ENCODE assay signal across 15 cellular contexts in the genomic region with DNA sequence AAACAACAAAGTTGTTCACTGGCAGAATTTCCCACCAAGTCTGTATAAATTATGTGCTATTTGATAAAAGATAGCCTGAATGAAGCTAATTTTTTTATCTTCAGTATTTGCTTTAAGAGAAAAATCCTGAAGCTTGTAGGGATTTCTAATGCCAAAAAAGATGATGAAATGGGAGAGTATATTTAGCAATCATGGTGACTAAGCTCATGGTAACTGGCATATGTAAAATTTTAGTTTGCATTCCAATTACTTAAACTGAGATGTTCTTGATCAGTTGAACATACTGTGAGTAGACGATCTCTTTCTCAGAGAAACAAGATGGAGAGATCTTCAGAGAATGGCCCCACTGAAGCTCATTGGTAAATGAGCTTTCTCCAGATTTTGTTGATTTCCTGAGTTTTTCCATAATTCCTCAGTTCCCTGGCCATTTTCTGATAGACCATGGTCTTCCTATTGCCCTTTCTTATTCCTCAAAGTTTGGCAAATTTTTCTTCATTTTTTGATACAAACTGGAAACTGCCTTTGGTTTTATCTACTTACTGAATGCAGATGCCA.
DNase-seq lines count a peak whose midpoint lies in the region; ATAC-seq and TF ChIP-seq lines count a peak whose summit lies in the region.
"Had no signal": no experiment of that assay in that cellular context is flagged by ENCODE, and none has a peak within 500 bp of the region (broad histone marks: within the 10 kb centered on the region; RNA-seq: fewer than 3 reads in every experiment).

No MANE protein-coding gene starts in this region.

- H3K9me2 ChIP-seq in SK-N-SH, result no peaks in the 10 kb centered on the region

- peak overlapping the region in 1 of 2 experiments; percentile 78; a peak in 2 of 4 replicates for H3K27ac ChIP-seq in SK-N-SH (ENCODE audit: low read depth in 2 of 2, low read length in 1 of 2)
- H3K27ac ChIP-seq: thyroid gland had no signal

- POLR2A ChIA-PET in SK-N-SH (lab: Yijun Ruan, JAX), result no interaction called here

- no peaks in the 10 kb centered on the region for H3K27me3 ChIP-seq in SK-N-SH (ENCODE audit: insufficient read depth)
- H3K27me3 ChIP-seq: thyroid gland had no signal

- DNase-seq in SK-N-SH (no peak), NOMO-1 treated with dmso at 0.1 percent for 144 hours (lab: John Stamatoyannopoulos, UW; ENCODE audit: unreplicated experiment) (peak; percentile 19), superior temporal gyrus (ENCODE audit: extremely low spot score) (peak; percentile 36), NCI-H2029 treated with DMSO at 0.1 percent for 48 hours (lab: John Stamatoyannopoulos, UW) (no peak), NCI-H446 (lab: John Stamatoyannopoulos, UW) (no peak), Right ventricle myocardium inferior (ENCODE audit: missing footprints) (no peak)
- DNase-seq: 8988T; activated CD4-positive, CD25-positive, alpha-beta regulatory T cell; NCI-H1048; NCI-H345; right cardiac atrium; SHP77; thyroid gland had no signal

- H3K4me1 ChIP-seq in SK-N-SH (ENCODE audit: control insufficient read depth in 1 of 2, insufficient read depth in 2 of 2, low read depth in 1 of 2, low read length in 1 of 2), result peaks cover 0 to 16% of the 10 kb centered on the region in 2 experiments; a peak in 1 of 4 replicates
- H3K4me1 ChIP-seq: thyroid gland had no signal

- no peaks in the 10 kb centered on the region for H3K9me3 ChIP-seq in SK-N-SH
- H3K9me3 ChIP-seq: thyroid gland had no signal

- no peak overlapping the region for H3K4me3 ChIP-seq in SK-N-SH (ENCODE audit: low read depth in 2 of 2, low read length in 1 of 2)
- H3K4me3 ChIP-seq: thyroid gland had no signal

- H4K20me1 ChIP-seq in SK-N-SH (ENCODE audit: insufficient read depth), result no peaks in the 10 kb centered on the region

- peak overlapping the region; percentile 35; the same call in 1 of the 2 replicates for H3K4me2 ChIP-seq in SK-N-SH

- CTCF ChIA-PET in SK-N-SH (lab: Yijun Ruan, JAX), result interaction anchor here (0.7 to 4.2 kb wide), 5 partner anchors 13 to 125 kb away, joined by 3 to 16 read pairs (median 3); no protein-coding TSS in a partner anchor

- peaks cover 0 to 13% of the 10 kb centered on the region in 2 experiments for H3K36me3 ChIP-seq in SK-N-SH (replicated peaks in 1 of 2; ENCODE audit: control insufficient read depth in 1 of 2, insufficient read depth in 2 of 2, low read length in 1 of 2)
- H3K36me3 ChIP-seq: thyroid gland had no signal

- peaks cover 35% of the 10 kb centered on the region; the same call in 1 of the 2 replicates for H3K79me2 ChIP-seq in SK-N-SH (ENCODE audit: insufficient read depth)

- intact Hi-C loops in Right ventricle myocardium inferior (cut with DNase I), result no loop called here

- H2AFZ ChIP-seq in SK-N-SH (ENCODE audit: low read depth), result peak overlapping the region; percentile 67; the same call in 1 of the 2 replicates

- TF ChIP-seq EP300 in SK-N-SH (IDR thresholded peaks at IDR 0.05; ENCODE audit: borderline replicate concordance in 1 of 2, low read depth in 1 of 2, low read length in 1 of 2), result no peak

- no peak for TF ChIP-seq RAD21 in SK-N-SH (IDR thresholded peaks at IDR 0.05; ENCODE audit: low read length)

- no peak for TF ChIP-seq CTCF in SK-N-SH (IDR thresholded peaks at IDR 0.05)

- ATAC-seq in SK-N-SH treated with all-trans-retinoic acid at 6 μM for 48 hours, result no peak
- ATAC-seq in esophagus mucosa, result peak; percentile 65
- ATAC-seq in Right ventricle myocardium inferior, result no peak
- ATAC-seq: right cardiac atrium had no signal

- peaks cover 10% of the 10 kb centered on the region for H3F3A ChIP-seq in SK-N-SH (replicated peaks; ENCODE audit: insufficient read depth)

- WGBS in SK-N-SH (ENCODE audit: low lambda C conversion rate), result 59% methylated on average over 1 of the region's 1 CpG

- H3K9ac ChIP-seq in SK-N-SH, result peak overlapping the region; percentile 34; the same call in 1 of the 2 replicates

TF ChIP-seq in SK-N-SH, 30 proteins besides CTCF, POLR2A, EP300 and RAD21 (continues in another document):
- TF ChIP-seq RCOR1 (IDR thresholded peaks at IDR 0.05; ENCODE audit: low read length) (no peak), ELF1 (IDR thresholded peaks at IDR 0.05) (no peak), FOXM1 (IDR thresholded peaks at IDR 0.05; ENCODE audit: low read depth) (no peak), MXI1 (IDR thresholded peaks at IDR 0.05; ENCODE audit: low read depth, low read length) (no peak), GABPA (IDR thresholded peaks at IDR 0.05; ENCODE audit: low read depth) (no peak), TEAD4 (IDR thresholded peaks at IDR 0.05; ENCODE audit: borderline replicate concordance, insufficient read depth) (no peak), SMC3 (IDR thresholded peaks at IDR 0.05; ENCODE audit: low read depth, low read length) (no peak), TCF12 (IDR thresholded peaks at IDR 0.05) (no peak), YY1 (IDR thresholded peaks at IDR 0.05; ENCODE audit: low read depth) (no peak), REST (IDR thresholded peaks at IDR 0.05; ENCODE audit: low read depth, low read length) (no peak), EZH2phosphoT487 (IDR thresholded peaks at IDR 0.05; ENCODE audit: borderline replicate concordance, low read depth) (no peak), MEF2A (IDR thresholded peaks at IDR 0.05; ENCODE audit: borderline replicate concordance, low read depth) (0 out of 2 replicates have a peak, but pooled peaks have one; percentile 36), POLR2AphosphoS5 (IDR thresholded peaks at IDR 0.05; ENCODE audit: low read depth, low read length) (no peak)

TF ChIP-seq in SK-N-SH treated with all-trans-retinoic acid at 6 μM for 48 hours, 23 proteins besides CTCF, POLR2A, EP300 and RAD21:
- TF ChIP-seq OSR1 (CRISPR knock-in tag; IDR thresholded peaks at IDR 0.05), result no peak
- TF ChIP-seq POU6F1 (CRISPR knock-in tag; IDR thresholded peaks at IDR 0.05; ENCODE audit: borderline replicate concordance, low read depth), result no peak
- no peak for TF ChIP-seq ARNTL (CRISPR knock-in tag; IDR thresholded peaks at IDR 0.05; ENCODE audit: borderline replicate concordance, low read depth)
- TF ChIP-seq ZFP30 (CRISPR knock-in tag; IDR thresholded peaks at IDR 0.05), result no peak
- no peak for TF ChIP-seq CSDC2 (CRISPR knock-in tag; IDR thresholded peaks at IDR 0.05)
- TF ChIP-seq ZNF565 (CRISPR knock-in tag; conservative IDR thresholded peaks at IDR 0.05; ENCODE audit: low read depth), result no peak
- TF ChIP-seq ZNF70 (CRISPR knock-in tag; IDR thresholded peaks at IDR 0.05), result no peak
TF ChIP-seq in SK-N-SH treated with all-trans-retinoic acid at 6 μM for 48 hours: peak in this region for 0.

Comparison
In these comparisons a context has a peak if more than half of its experiments do, and no peak if none do; other contexts are left out.
1. DNase-seq: peak in NOMO-1 treated with dmso at 0.1 percent for 144 hours (single experiment) and superior temporal gyrus (single experiment); none in SK-N-SH (single experiment), NCI-H2029 treated with DMSO at 0.1 percent for 48 hours (single experiment), NCI-H446 (0 of 2) and Right ventricle myocardium inferior (single experiment).